ENCODE assay signal across 11 cellular contexts in genomic region chr1:202017385-202018225, GRCh38. TPM values are rescaled to one million over a fixed set of nuclear protein-coding genes. Genes with fewer than 3 reads are reported as not detected.
DNase-seq lines count a peak whose midpoint lies in the region; ATAC-seq and TF ChIP-seq lines count a peak whose summit lies in the region.
"Had no signal": no experiment of that assay in that cellular context is flagged by ENCODE, and none has a peak within 500 bp of the region (broad histone marks: within the 10 kb centered on the region; RNA-seq: fewer than 3 reads in every experiment).

No MANE protein-coding gene starts in this region.

- no peak for ATAC-seq in HG02678 (IDR thresholded peaks at IDR 0.05; ENCODE audit: unreplicated experiment)
- ATAC-seq: activated naive CD4-positive, alpha-beta T cell treated with anti-CD3 and anti-CD28 coated beads, Interleukin-2, amount 50 U/mL, for 72 hours had no signal

- no peaks in the 10 kb centered on the region for H3K9me3 ChIP-seq in NT2/D1 (ENCODE audit: insufficient read depth, low read length)
- no peaks in the 10 kb centered on the region for H3K9me3 ChIP-seq in liver (ENCODE audit: control insufficient read depth in 4 of 4, low read length in 3 of 4)

- no peak overlapping the region for H3K4me3 ChIP-seq in NT2/D1 (ENCODE audit: insufficient read length, low read depth)
- peak overlapping the region in 1 of 3 donors; percentile 36 for H3K4me3 ChIP-seq in liver (ENCODE audit: low read depth in 1 of 3, low read length in 3 of 3)

- H3K27me3 ChIP-seq in NT2/D1 (ENCODE audit: insufficient read depth, insufficient read length) (no peaks in the 10 kb centered on the region), liver (ENCODE audit: control insufficient read depth in 4 of 4, insufficient read depth in 4 of 4, low read length in 3 of 4) (no peaks in the 10 kb centered on the region)

- peak overlapping the region; percentile 85 to 89 for H3K27ac ChIP-seq in liver (ENCODE audit: low read depth in 1 of 2, low read length in 2 of 2)

- peaks cover 25% of the 10 kb centered on the region for H3K4me1 ChIP-seq in NT2/D1 (ENCODE audit: insufficient read depth, insufficient read length)
- peaks cover 14 to 57% (median 46%) of the 10 kb centered on the region in 4 donors for H3K4me1 ChIP-seq in liver (ENCODE audit: control insufficient read depth in 4 of 4, insufficient read depth in 4 of 4, low read length in 3 of 4)

- no peak for TF ChIP-seq CTCF in liver (IDR thresholded peaks at IDR 0.05; ENCODE audit: low read depth, low read length, missing input control)

- TF ChIP-seq RAD21 in liver (IDR thresholded peaks at IDR 0.05): no peak

- H3K36me3 ChIP-seq in NT2/D1 (ENCODE audit: insufficient read depth, insufficient read length, low read length): peaks cover 41% of the 10 kb centered on the region
- H3K36me3 ChIP-seq in liver (ENCODE audit: control insufficient read depth in 4 of 4, insufficient read depth in 3 of 4, low read depth in 1 of 4, low read length in 3 of 4): peaks cover 12 to 22% (median 21%) of the 10 kb centered on the region in 4 donors

- H3K9ac ChIP-seq in NT2/D1 (ENCODE audit: insufficient read length, low read depth): peak overlapping the region; percentile 45
- H3K9ac ChIP-seq in liver (ENCODE audit: low read depth in 1 of 2, low read length in 2 of 2): peak overlapping the region in 1 of 2 donors; percentile 24

- peak; percentile 38 to 50 for DNase-seq in SHP77 (lab: John Stamatoyannopoulos, UW)
- no peak for DNase-seq in SHP77 treated with DMSO at 0.1 percent for 48 hours (lab: John Stamatoyannopoulos, UW)
- DNase-seq in NT2/D1 (ENCODE audit: low read depth, low spot score): no peak
- peak; percentile 86 for DNase-seq in ureter (ENCODE audit: low spot score)
- no peak for DNase-seq in NCI-H1436 (lab: John Stamatoyannopoulos, UW)
- no peak for DNase-seq in amygdala (lab: John Stamatoyannopoulos, UW)
- DNase-seq: KG1; stimulated activated CD4-positive, alpha-beta T cell treated with anti-CD3 and anti-CD28 coated beads, Interleukin-4, amount 100 ng/mL, for 4 hours had no signal

- WGBS in liver: 58% methylated on average over 24 of the region's 24 CpGs

TF ChIP-seq in liver, 16 proteins besides CTCF, POLR2A, EP300 and RAD21:
- peak; percentile 39 for TF ChIP-seq YY1 (IDR thresholded peaks at IDR 0.05)
- no peak for TF ChIP-seq HNF4G (IDR thresholded peaks at IDR 0.05)
- peak; percentile 33 for TF ChIP-seq SP1 (IDR thresholded peaks at IDR 0.05)
- peak; percentile 61 to 67 for TF ChIP-seq HNF4A (conservative IDR thresholded peaks at IDR 0.05)
- TF ChIP-seq RXRA (IDR thresholded peaks at IDR 0.05): peak; percentile 48 to 59
- TF ChIP-seq ZBTB33 (IDR thresholded peaks at IDR 0.05): no peak
- TF ChIP-seq FOXA2 (IDR thresholded peaks at IDR 0.05): no peak
- TF ChIP-seq FOXA1 (IDR thresholded peaks at IDR 0.05): no peak
- TF ChIP-seq MAX (IDR thresholded peaks at IDR 0.05): peak; percentile 27
- TF ChIP-seq JUND (IDR thresholded peaks at IDR 0.05): peak in 1 of 2 donors; percentile 19

RNA-seq across cellular contexts. Expression of gene ELF3, which starts 7.2 kb away (rescaled TPM):
- 10 to 100 TPM; 10.1 to 38.7 TPM for total RNA-seq in liver
- polyA plus RNA-seq in liver: 10 to 100 TPM; 22.2 to 29.0 TPM
- 1,345 TPM for total RNA-seq in ureter

RNA-seq across cellular contexts. Expression of gene RNPEP, which starts 35.2 kb away (rescaled TPM):
- total RNA-seq in liver (10 to 100 TPM; 18.4 to 26.5 TPM), ureter (57.1 TPM)
- polyA plus RNA-seq in liver: 10 to 100 TPM; 16.3 to 23.6 TPM

Comparison
In these comparisons a context has a peak if more than half of its experiments do, and no peak if none do; other contexts are left out.
1. DNase-seq: peak in SHP77 (2 of 2) and ureter (single experiment); none in SHP77 treated with DMSO at 0.1 percent for 48 hours (single experiment), NT2/D1 (single experiment), NCI-H1436 (single experiment) and amygdala (0 of 56).
2. RNA of gene ELF3, which starts 7.2 kb away (total RNA-seq): 1,345 TPM in ureter (single experiment); 10.1 to 38.7 TPM in liver; every median in the first group is over 10 times any median in the second.